17 cellular contexts compared by ENCODE assay signal in genomic region chr6:118862443-118862842, GRCh38.
"Had no signal": no experiment of that assay in that cellular context is flagged by ENCODE, and none has a peak within 500 bp of the region (broad histone marks: within the 10 kb centered on the region; RNA-seq: fewer than 3 reads in every experiment).

No MANE protein-coding gene starts in this region.

- H3K9me3 ChIP-seq: stomach, suprapubic skin, testis, thoracic aorta, thyroid gland, tibial artery, transverse colon, upper lobe of left lung, upper lobe of right lung, uterus, vagina had no signal

- H3K4me3 ChIP-seq: stomach, suprapubic skin, testis, thoracic aorta, thyroid gland, tibial artery, tibial nerve, transverse colon, upper lobe of left lung, upper lobe of right lung, uterus, vagina had no signal

- H3K27ac ChIP-seq: stomach, suprapubic skin, testis, thoracic aorta, thyroid gland, tibial artery, tibial nerve, transverse colon, upper lobe of left lung, upper lobe of right lung, uterus, vagina had no signal

- ATAC-seq: stimulated activated effector memory CD8-positive, alpha-beta T cell treated with anti-CD3 and anti-CD28 coated beads, Interleukin-12 subunit alpha, Interleukin-12 subunit beta, amount 100 ng/mL, for 72 hours; stimulated activated memory B cell treated with anti-CD40 and anti-IgM and Interleukin-4, amounts not matched to agents 10 μg/mL and 1 μg/mL and 100 μg/mL, for 72 hours; stimulated activated naive B cell treated with anti-CD40 and anti-IgM and Interleukin-4, amounts not matched to agents 10 μg/mL and 1 μg/mL and 100 μg/mL, for 72 hours; stimulated activated naive CD8-positive, alpha-beta T cell treated with anti-CD3 and anti-CD28 coated beads, Interleukin-15, amount 100 ng/mL, for 72 hours; stimulated activated naive CD8-positive, alpha-beta T cell treated with anti-CD3 and anti-CD28 coated beads, Interleukin-15, Interleukin-2, amounts not matched to agents 100 U/mL and 50 U/mL, for 24 hours; upper lobe of right lung had no signal

- H3K4me1 ChIP-seq: suprapubic skin, testis, tibial nerve, uterus had no signal

- H3K36me3 ChIP-seq: suprapubic skin, thoracic aorta, thyroid gland, transverse colon, upper lobe of left lung, upper lobe of right lung, uterus, vagina had no signal
